ENCODE assay signal across 28 cellular contexts in genomic region chr22:34885852-34886251, GRCh38.
"Had no signal": no experiment of that assay in that cellular context is flagged by ENCODE, and none has a peak within 500 bp of the region (broad histone marks: within the 10 kb centered on the region; RNA-seq: fewer than 3 reads in every experiment).

No MANE protein-coding gene starts in this region.

- ATAC-seq: left lobe of liver; lower lobe of right lung; natural killer cell; right lobe of liver; stimulated activated memory B cell treated with anti-CD40 and anti-IgM and Interleukin-4, amounts not matched to agents 10 μg/mL and 1 μg/mL and 100 μg/mL, for 72 hours; stimulated activated naive CD8-positive, alpha-beta T cell treated with anti-CD3 and anti-CD28 coated beads, Interleukin-15, amount 100 ng/mL, for 72 hours; upper lobe of right lung had no signal

- H3K36me3 ChIP-seq: lower lobe of right lung, neural progenitor cell, neutrophil, right atrium auricular region, right lobe of liver, thoracic aorta, tibial artery, upper lobe of right lung, uterus had no signal

- H2AFZ ChIP-seq: neural progenitor cell, parathyroid adenoma had no signal

- H3K27ac Mint-ChIP-seq: mesothelial cell of epicardium; naive B cell; natural killer cell; nephron progenitor cell; neural progenitor cell; progenitor cell of endocrine pancreas; stimulated activated memory B cell treated with anti-CD40 and anti-IgM and Interleukin-4, amounts not matched to agents 10 μg/mL and 1 μg/mL and 100 μg/mL, for 72 hours; stimulated activated naive CD8-positive, alpha-beta T cell treated with anti-CD3 and anti-CD28 coated beads, Interleukin-15, amount 100 ng/mL, for 72 hours had no signal

- H3K4me1 Mint-ChIP-seq: naive B cell; natural killer cell; stimulated activated memory B cell treated with anti-CD40 and anti-IgM and Interleukin-4, amounts not matched to agents 10 μg/mL and 1 μg/mL and 100 μg/mL, for 72 hours; stimulated activated naive CD8-positive, alpha-beta T cell treated with anti-CD3 and anti-CD28 coated beads, Interleukin-15, amount 100 ng/mL, for 72 hours had no signal

- H3K4me1 ChIP-seq: lower lobe of right lung, neural progenitor cell, parathyroid adenoma, right atrium auricular region, right lobe of liver, tibial artery, upper lobe of right lung, uterus had no signal

- H3K4me3 ChIP-seq: lower lobe of right lung, neural progenitor cell, right atrium auricular region, right lobe of liver, smooth muscle cell, thoracic aorta, tibial artery, upper lobe of right lung, uterus had no signal

- H3K4me2 ChIP-seq: neural progenitor cell, smooth muscle cell had no signal

- H3K9ac ChIP-seq: neural progenitor cell, parathyroid adenoma had no signal

- H3K4me3 Mint-ChIP-seq: mesothelial cell of epicardium; naive B cell; natural killer cell; nephron progenitor cell; neural progenitor cell; stimulated activated memory B cell treated with anti-CD40 and anti-IgM and Interleukin-4, amounts not matched to agents 10 μg/mL and 1 μg/mL and 100 μg/mL, for 72 hours; stimulated activated naive CD8-positive, alpha-beta T cell treated with anti-CD3 and anti-CD28 coated beads, Interleukin-15, amount 100 ng/mL, for 72 hours had no signal

- H3K27me3 ChIP-seq: neural progenitor cell, neutrophil, right atrium auricular region, right lobe of liver, tibial artery, upper lobe of right lung, uterus had no signal

- H3K36me3 Mint-ChIP-seq: mesothelial cell of epicardium; natural killer cell; neural progenitor cell; stimulated activated memory B cell treated with anti-CD40 and anti-IgM and Interleukin-4, amounts not matched to agents 10 μg/mL and 1 μg/mL and 100 μg/mL, for 72 hours had no signal

- H3K27me3 Mint-ChIP-seq: progenitor cell of endocrine pancreas; stimulated activated memory B cell treated with anti-CD40 and anti-IgM and Interleukin-4, amounts not matched to agents 10 μg/mL and 1 μg/mL and 100 μg/mL, for 72 hours had no signal

- H3K27ac ChIP-seq: lower lobe of right lung, neural progenitor cell, neutrophil, parathyroid adenoma, right atrium auricular region, right lobe of liver, thoracic aorta, tibial artery, upper lobe of right lung, uterus had no signal

- H3K9me3 ChIP-seq: neutrophil, right lobe of liver, upper lobe of right lung, uterus had no signal

- DNase-seq: hippocampal formation; lower lobe of right lung; mesendoderm; naive B cell; natural killer cell; nephron progenitor cell; occipital lobe; right lobe of liver; stimulated activated CD4-positive, alpha-beta T cell treated with anti-CD3 and anti-CD28 coated beads, Interleukin-1b, Interleukin-23, amount 100 ng/mL, for 48 hours; stimulated activated CD4-positive, alpha-beta T cell treated with anti-CD3 and anti-CD28 coated beads, Interleukin-2, amount 100 ng/mL, for 48 hours; stimulated activated CD4-positive, alpha-beta T cell treated with anti-CD3 and anti-CD28 coated beads, Interleukin-4, amount 100 ng/mL, for 4 hours; stimulated activated CD8-positive, alpha-beta memory T cell treated with anti-CD3 and anti-CD28 coated beads, Interleukin-4, amount 100 ng/mL, for 48 hours; stimulated activated naive CD4-positive, alpha-beta T cell treated with Interleukin-2 at 50 U/mL for 16 hours; stimulated activated naive CD8-positive, alpha-beta T cell treated with anti-CD3 and anti-CD28 coated beads, Interleukin-15, amount 100 ng/mL, for 72 hours; tibial artery; trophoblast cell; upper lobe of right lung; uterus had no signal

- H3K79me2 ChIP-seq: parathyroid adenoma had no signal
